8 cellular contexts compared by ENCODE assay signal in the genomic region with DNA sequence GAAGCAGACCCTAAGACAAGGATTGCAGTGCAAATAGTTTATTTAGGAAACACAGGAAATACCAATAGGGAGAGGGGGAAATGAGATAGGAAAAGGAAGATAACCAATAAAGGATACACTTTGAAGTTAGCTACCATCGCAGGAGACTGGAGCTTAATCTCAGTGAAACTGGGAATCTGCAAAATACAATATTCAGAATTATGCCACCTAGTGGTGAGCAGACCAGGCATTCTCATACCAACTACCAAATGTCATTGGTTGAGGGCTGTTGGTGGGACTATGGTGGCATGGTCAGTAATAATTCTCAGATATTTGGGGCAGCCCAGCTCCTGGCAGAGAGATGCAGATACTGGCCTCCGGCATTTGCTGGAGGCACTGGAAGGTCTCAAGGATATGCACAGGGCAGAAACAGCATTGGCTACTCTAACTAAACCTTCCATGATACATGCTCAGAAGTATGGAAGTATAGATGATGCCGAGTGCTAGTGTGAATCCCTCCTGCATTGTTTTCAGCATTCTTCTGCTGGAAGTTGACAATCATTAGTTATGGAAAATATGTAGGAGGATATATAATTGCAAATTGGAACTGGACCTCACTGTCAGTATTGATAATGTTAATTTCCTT. TPM values are rescaled to one million over a fixed set of nuclear protein-coding genes. Genes with fewer than 3 reads are reported as not detected.
DNase-seq lines count a peak whose midpoint lies in the region; ATAC-seq and TF ChIP-seq lines count a peak whose summit lies in the region.

No MANE protein-coding gene starts in this region.

- H3K36me3 Mint-ChIP-seq in activated T-cell treated with anti-CD3 and anti-CD28 coated beads, Interleukin-2, amount 50 U/mL, for 24 hours (ENCODE audit: low read depth), result no peaks in the 10 kb centered on the region
- no peaks in the 10 kb centered on the region for H3K36me3 Mint-ChIP-seq in activated T-helper 17 cell treated with anti-CD3 and anti-CD28 coated beads, Interleukin-2, amount 50 U/mL, for 72 hours (ENCODE audit: low read depth)
- peaks cover 12% of the 10 kb centered on the region for H3K36me3 Mint-ChIP-seq in activated CD4-positive, alpha-beta memory T cell treated with anti-CD3 and anti-CD28 coated beads, Interleukin-2, amount 10 ng/mL, durations not matched to agents 7 days and 5 days (ENCODE audit: low read depth)

- no peak overlapping the region for H2AFZ ChIP-seq in Karpas-422 (ENCODE audit: low read length)

- H3K27me3 Mint-ChIP-seq in activated T-cell treated with anti-CD3 and anti-CD28 coated beads, Interleukin-2, amount 50 U/mL, for 24 hours, result no peaks in the 10 kb centered on the region
- no peaks in the 10 kb centered on the region for H3K27me3 Mint-ChIP-seq in activated T-helper 17 cell treated with anti-CD3 and anti-CD28 coated beads, Interleukin-2, amount 50 U/mL, for 72 hours
- H3K27me3 Mint-ChIP-seq in activated CD4-positive, alpha-beta memory T cell treated with anti-CD3 and anti-CD28 coated beads, Interleukin-2, amount 10 ng/mL, durations not matched to agents 7 days and 5 days, result no peaks in the 10 kb centered on the region

- no peaks in the 10 kb centered on the region for H3K9me3 Mint-ChIP-seq in activated T-cell treated with anti-CD3 and anti-CD28 coated beads, Interleukin-2, amount 50 U/mL, for 24 hours
- no peaks in the 10 kb centered on the region for H3K9me3 Mint-ChIP-seq in activated T-helper 17 cell treated with anti-CD3 and anti-CD28 coated beads, Interleukin-2, amount 50 U/mL, for 72 hours
- H3K9me3 Mint-ChIP-seq in activated CD4-positive, alpha-beta memory T cell treated with anti-CD3 and anti-CD28 coated beads, Interleukin-2, amount 10 ng/mL, durations not matched to agents 7 days and 5 days, result peaks cover 5% of the 10 kb centered on the region

- H3K9me2 ChIP-seq in Karpas-422 (replicated peaks; ENCODE audit: insufficient read depth, low read length), result no peaks in the 10 kb centered on the region; the same call in 1 of the 2 replicates

- H3K27me3 ChIP-seq in Karpas-422 (ENCODE audit: low read length) (no peaks in the 10 kb centered on the region), upper lobe of left lung (no peaks in the 10 kb centered on the region)

- CTCF ChIA-PET in activated CD4-positive, alpha-beta memory T cell treated with anti-CD3 and anti-CD28 coated beads, Interleukin-2, amount 10 ng/mL, durations not matched to agents 7 days and 5 days (lab: Charles Lee), result interaction anchor here (0.6 to 2.1 kb wide), 9 partner anchors 9 to 294 kb away, joined by 3 to 11 read pairs (median 3); a partner anchor contains a TSS

- H3K27ac Mint-ChIP-seq in activated T-cell treated with anti-CD3 and anti-CD28 coated beads, Interleukin-2, amount 50 U/mL, for 24 hours, result no peak overlapping the region
- no peak overlapping the region for H3K27ac Mint-ChIP-seq in activated T-helper 17 cell treated with anti-CD3 and anti-CD28 coated beads, Interleukin-2, amount 50 U/mL, for 72 hours
- H3K27ac Mint-ChIP-seq in activated CD4-positive, alpha-beta memory T cell treated with anti-CD3 and anti-CD28 coated beads, Interleukin-2, amount 10 ng/mL, durations not matched to agents 7 days and 5 days, result no peak overlapping the region

- H3K4me3 ChIP-seq in Karpas-422 (ENCODE audit: low read length) (no peak overlapping the region), upper lobe of left lung (no peak overlapping the region)

- peak; percentile 61 for ATAC-seq in activated T-helper 17 cell treated with anti-CD3 and anti-CD28 coated beads, Interleukin-2, amount 50 U/mL, for 72 hours (replicated peaks)
- ATAC-seq in upper lobe of left lung (ENCODE audit: low FRiP score in 2 of 2), result peak in 1 of 2 donors; percentile 56
- no peak for ATAC-seq in HG02840 (IDR thresholded peaks at IDR 0.05; ENCODE audit: low FRiP score, unreplicated experiment)

- POLR2A ChIA-PET in activated CD4-positive, alpha-beta memory T cell treated with anti-CD3 and anti-CD28 coated beads, Interleukin-2, amount 10 ng/mL, durations not matched to agents 7 days and 5 days (lab: Charles Lee), result interaction anchor here (1.6 kb wide), 1 partner anchor 14 kb away, joined by 5 read pairs; no protein-coding TSS in a partner anchor

- no peak for TF ChIP-seq EP300 in upper lobe of left lung (IDR thresholded peaks at IDR 0.05)

- no peak overlapping the region for H3K4me3 Mint-ChIP-seq in activated T-cell treated with anti-CD3 and anti-CD28 coated beads, Interleukin-2, amount 50 U/mL, for 24 hours
- H3K4me3 Mint-ChIP-seq in activated T-helper 17 cell treated with anti-CD3 and anti-CD28 coated beads, Interleukin-2, amount 50 U/mL, for 72 hours, result no peak overlapping the region
- H3K4me3 Mint-ChIP-seq in activated CD4-positive, alpha-beta memory T cell treated with anti-CD3 and anti-CD28 coated beads, Interleukin-2, amount 10 ng/mL, durations not matched to agents 7 days and 5 days, result no peak overlapping the region

- no peak for TF ChIP-seq POLR2A in upper lobe of left lung (IDR thresholded peaks at IDR 0.05)

- no peaks in the 10 kb centered on the region for H3K79me2 ChIP-seq in Karpas-422 (ENCODE audit: low read length)

- H4K20me1 ChIP-seq in Karpas-422 (ENCODE audit: insufficient read depth, low read depth, low read length), result no peaks in the 10 kb centered on the region

- peaks cover 2% of the 10 kb centered on the region for H3K4me1 Mint-ChIP-seq in activated T-cell treated with anti-CD3 and anti-CD28 coated beads, Interleukin-2, amount 50 U/mL, for 24 hours (ENCODE audit: low read depth)
- H3K4me1 Mint-ChIP-seq in activated T-helper 17 cell treated with anti-CD3 and anti-CD28 coated beads, Interleukin-2, amount 50 U/mL, for 72 hours, result no peaks in the 10 kb centered on the region
- no peaks in the 10 kb centered on the region for H3K4me1 Mint-ChIP-seq in activated CD4-positive, alpha-beta memory T cell treated with anti-CD3 and anti-CD28 coated beads, Interleukin-2, amount 10 ng/mL, durations not matched to agents 7 days and 5 days

- H3K27ac ChIP-seq in Karpas-422 (ENCODE audit: low read length) (no peak overlapping the region), upper lobe of left lung (no peak overlapping the region)

- H3K36me3 ChIP-seq in Karpas-422 (ENCODE audit: insufficient read depth, low read length), result no peaks in the 10 kb centered on the region
- no peaks in the 10 kb centered on the region for H3K36me3 ChIP-seq in upper lobe of left lung

- no peak overlapping the region for H3K4me2 ChIP-seq in Karpas-422 (ENCODE audit: low read depth, low read length, poor library complexity, severe bottlenecking)

- no peak overlapping the region for H3K9ac ChIP-seq in Karpas-422 (ENCODE audit: low read length)

- WGBS in upper lobe of left lung, 2 donors, result 64 to 69% methylated on average over 3 of the region's 3 CpGs

- peak; percentile 22 to 58 (median 49) for TF ChIP-seq CTCF in upper lobe of left lung (IDR thresholded peaks at IDR 0.05)

- peak; percentile 14 for DNase-seq in activated T-cell treated with anti-CD3 and anti-CD28 coated beads for 4 hours
- no peak for DNase-seq in activated T-cell treated with anti-CD3 and anti-CD28 coated beads, Interleukin-2, amount 50 U/mL, for 24 hours
- DNase-seq in Karpas-422, result peak; percentile 74
- DNase-seq in inferior parietal cortex (ENCODE audit: extremely low spot score), result peak; percentile 68
- no peak for DNase-seq in upper lobe of left lung
- no peak for DNase-seq in activated CD4-positive, alpha-beta memory T cell treated with anti-CD3 and anti-CD28 coated beads, Interleukin-2, amount 10 ng/mL, durations not matched to agents 7 days and 5 days

- H3K9me3 ChIP-seq in Karpas-422 (ENCODE audit: low read length) (no peaks in the 10 kb centered on the region), upper lobe of left lung (no peaks in the 10 kb centered on the region)

- H3K4me1 ChIP-seq in Karpas-422 (ENCODE audit: low read length) (no peaks in the 10 kb centered on the region), upper lobe of left lung (peaks cover 0 to 5% (median 0%) of the 10 kb centered on the region in 4 donors)

RNA-seq across cellular contexts. Expression of a gene that starts 11.8 kb away (rescaled TPM):
- total RNA-seq in Karpas-422 (2014; rRNA removed; shearing (Covaris generic); ENCODE audit: low replicate concordance), result 11.1 and 12.9 TPM in 2 replicates
- 1 to 10 TPM; 2.8 to 3.3 TPM for total RNA-seq in activated T-helper 17 cell treated with anti-CD3 and anti-CD28 coated beads, Interleukin-2, amount 50 U/mL, for 72 hours
- total RNA-seq in upper lobe of left lung, result 1 to 10 TPM in 3 of 6 donors, under 1 TPM in 1, not detected in 2; 0.76 to 1.7 (median 1.4) TPM
- total RNA-seq in activated CD4-positive, alpha-beta memory T cell treated with anti-CD3 and anti-CD28 coated beads, Interleukin-2, amount 10 ng/mL, durations not matched to agents 7 days and 5 days, result 1 to 10 TPM; 5.4 to 5.9 TPM

RNA-seq across cellular contexts. Expression of a gene that starts 38.6 kb away (rescaled TPM):
- 13.5 and 14.5 TPM in 2 replicates for total RNA-seq in Karpas-422 (2014; rRNA removed; shearing (Covaris generic); ENCODE audit: low replicate concordance)
- 1 to 10 TPM; 1.9 to 3.4 TPM for total RNA-seq in activated T-helper 17 cell treated with anti-CD3 and anti-CD28 coated beads, Interleukin-2, amount 50 U/mL, for 72 hours
- 1 to 10 TPM; 1.3 to 5.2 (median 3.1) TPM for total RNA-seq in upper lobe of left lung
- 1 to 10 TPM; 2.3 to 2.5 TPM for total RNA-seq in activated CD4-positive, alpha-beta memory T cell treated with anti-CD3 and anti-CD28 coated beads, Interleukin-2, amount 10 ng/mL, durations not matched to agents 7 days and 5 days

Comparison
In these comparisons a context has a peak if more than half of its experiments do, and no peak if none do; other contexts are left out.
1. DNase-seq: peak in activated T-cell treated with anti-CD3 and anti-CD28 coated beads for 4 hours (single experiment), Karpas-422 (single experiment) and inferior parietal cortex (single experiment); none in activated T-cell treated with anti-CD3 and anti-CD28 coated beads, Interleukin-2, amount 50 U/mL, for 24 hours (single experiment), upper lobe of left lung (0 of 2) and activated CD4-positive, alpha-beta memory T cell treated with anti-CD3 and anti-CD28 coated beads, Interleukin-2, amount 10 ng/mL, durations not matched to agents 7 days and 5 days (single experiment).